8 cellular contexts compared by ENCODE assay signal in genomic region chr12:117874842-117875434, GRCh38.
DNase-seq lines count a peak whose midpoint lies in the region; ATAC-seq, FAIRE-seq and TF ChIP-seq lines count a peak whose summit lies in the region.

No MANE protein-coding gene starts in this region.

- peaks cover 48% of the 10 kb centered on the region for H3K27me3 ChIP-seq in left ventricle myocardium inferior (ENCODE audit: low read depth)

- FAIRE-seq in GM18507 (lab: Jason Lieb, UNC), result peak; percentile 76

- no peaks in the 10 kb centered on the region for H3K36me3 Mint-ChIP-seq in activated naive CD8-positive, alpha-beta T cell treated with anti-CD3 and anti-CD28 coated beads, Interleukin-2, amount 50 U/mL, for 24 hours (ENCODE audit: low read depth)

- H3K4me1 Mint-ChIP-seq in activated naive CD8-positive, alpha-beta T cell treated with anti-CD3 and anti-CD28 coated beads, Interleukin-2, amount 50 U/mL, for 24 hours, result peaks cover 6% of the 10 kb centered on the region

- ATAC-seq in SK-N-SH treated with all-trans-retinoic acid at 6 μM for 48 hours, result peak; percentile 89
- peak; percentile 35 for ATAC-seq in activated naive CD8-positive, alpha-beta T cell treated with anti-CD3 and anti-CD28 coated beads, Interleukin-2, amount 50 U/mL, for 24 hours

- intact Hi-C loops in left ventricle myocardium inferior (cut with micrococcal nuclease), result no loop called here

- no peak overlapping the region for H3K27ac ChIP-seq in left ventricle myocardium inferior (replicated peaks)

- DNase-seq in ACHN, result peak; percentile 77
- DNase-seq in GM18507 (ENCODE audit: extremely low spot score, insufficient read length, low read depth), result no peak
- peak; percentile 54 for DNase-seq in M059J (ENCODE audit: low read depth)
- DNase-seq in activated naive CD8-positive, alpha-beta T cell treated with anti-CD3 and anti-CD28 coated beads, Interleukin-2, amount 50 U/mL, for 24 hours, result peak; percentile 78
- DNase-seq in left ventricle myocardium inferior, result peak; percentile 63
- peak; percentile 36 for DNase-seq in renal cortical epithelial cell (ENCODE audit: low read depth)
- DNase-seq in cortex of kidney (lab: John Stamatoyannopoulos, UW), result no peak

- H3K36me3 ChIP-seq in left ventricle myocardium inferior, result no peaks in the 10 kb centered on the region

- in situ Hi-C loops in ACHN (cut with HindIII; ENCODE audit: low pct_ligation_motif_present, low pct_unique_long_range_greater_than_20kb, low sequenced_read_pairs), result loop anchor here (25.0 kb wide), 1 partner anchor 162 kb away; no protein-coding TSS in a partner anchor

- no peaks in the 10 kb centered on the region for H3K9me3 ChIP-seq in left ventricle myocardium inferior (replicated peaks)

- no peaks in the 10 kb centered on the region for H3K9me3 Mint-ChIP-seq in activated naive CD8-positive, alpha-beta T cell treated with anti-CD3 and anti-CD28 coated beads, Interleukin-2, amount 50 U/mL, for 24 hours

- no peak overlapping the region for H3K4me3 ChIP-seq in left ventricle myocardium inferior

- TF ChIP-seq CTCF in left ventricle myocardium inferior (IDR thresholded peaks at IDR 0.05; ENCODE audit: borderline replicate concordance), result peak; percentile 91

- H3K27me3 Mint-ChIP-seq in activated naive CD8-positive, alpha-beta T cell treated with anti-CD3 and anti-CD28 coated beads, Interleukin-2, amount 50 U/mL, for 24 hours, result peaks cover 21% of the 10 kb centered on the region

- H3K4me3 Mint-ChIP-seq in activated naive CD8-positive, alpha-beta T cell treated with anti-CD3 and anti-CD28 coated beads, Interleukin-2, amount 50 U/mL, for 24 hours, result no peak overlapping the region

- H3K27ac Mint-ChIP-seq in activated naive CD8-positive, alpha-beta T cell treated with anti-CD3 and anti-CD28 coated beads, Interleukin-2, amount 50 U/mL, for 24 hours, result no peak overlapping the region

- H3K4me1 ChIP-seq in left ventricle myocardium inferior, result no peaks in the 10 kb centered on the region

TF ChIP-seq in SK-N-SH treated with all-trans-retinoic acid at 6 μM for 48 hours, 23 proteins besides CTCF, POLR2A, EP300 and RAD21:
- no peak for TF ChIP-seq CREB5 (CRISPR knock-in tag; IDR thresholded peaks at IDR 0.05; ENCODE audit: low read depth)
- no peak for TF ChIP-seq POU6F1 (CRISPR knock-in tag; IDR thresholded peaks at IDR 0.05; ENCODE audit: borderline replicate concordance, low read depth)
- no peak for TF ChIP-seq TOX (CRISPR knock-in tag; IDR thresholded peaks at IDR 0.05; ENCODE audit: borderline replicate concordance)
- no peak for TF ChIP-seq ZNF8 (CRISPR knock-in tag; IDR thresholded peaks at IDR 0.05)
- no peak for TF ChIP-seq RARB (CRISPR knock-in tag; IDR thresholded peaks at IDR 0.05)
- TF ChIP-seq ZNF70 (CRISPR knock-in tag; IDR thresholded peaks at IDR 0.05), result no peak
- no peak for TF ChIP-seq SNAI2 (CRISPR knock-in tag; IDR thresholded peaks at IDR 0.05)
- TF ChIP-seq TSHZ2 (CRISPR knock-in tag; IDR thresholded peaks at IDR 0.05), result no peak
- no peak for TF ChIP-seq ZC3H10 (CRISPR knock-in tag; IDR thresholded peaks at IDR 0.05)
- no peak for TF ChIP-seq ZFP3 (CRISPR knock-in tag; IDR thresholded peaks at IDR 0.05)
- TF ChIP-seq CSDC2 (CRISPR knock-in tag; IDR thresholded peaks at IDR 0.05), result no peak
- no peak for TF ChIP-seq BACH2 (CRISPR knock-in tag; IDR thresholded peaks at IDR 0.05; ENCODE audit: borderline replicate concordance)

Comparison
In these comparisons a context has a peak if more than half of its experiments do, and no peak if none do; other contexts are left out.
1. DNase-seq: peak in ACHN (single experiment), M059J (single experiment), activated naive CD8-positive, alpha-beta T cell treated with anti-CD3 and anti-CD28 coated beads, Interleukin-2, amount 50 U/mL, for 24 hours (single experiment), left ventricle myocardium inferior (single experiment) and renal cortical epithelial cell (single experiment); none in GM18507 (single experiment) and cortex of kidney (single experiment).